In genomic region chr2:25275575-25275965, GRCh38 we compare ENCODE assay signal across 12 cellular contexts.
DNase-seq lines count a peak whose midpoint lies in the region; ATAC-seq and TF ChIP-seq lines count a peak whose summit lies in the region.
"Had no signal": no experiment of that assay in that cellular context is flagged by ENCODE, and none has a peak within 500 bp of the region (broad histone marks: within the 10 kb centered on the region; RNA-seq: fewer than 3 reads in every experiment).

No MANE protein-coding gene starts in this region.

- H3K9me3 ChIP-seq in prostate gland: no peaks in the 10 kb centered on the region
- H3K9me3 ChIP-seq: SJSA1 had no signal

- H3K4me3 Mint-ChIP-seq in stimulated activated naive CD8-positive, alpha-beta T cell treated with anti-CD3 and anti-CD28 coated beads, Interleukin-15, Interleukin-2, amounts not matched to agents 100 ng/mL and 50 ng/mL, for 24 hours: peak overlapping the region; percentile 35
- H3K4me3 Mint-ChIP-seq in nephron (no peak overlapping the region), nephron progenitor cell (no peak overlapping the region)

- no peaks in the 10 kb centered on the region for H3K4me1 ChIP-seq in prostate gland (replicated peaks)
- H3K4me1 ChIP-seq: SJSA1 had no signal

- H3K27ac Mint-ChIP-seq in stimulated activated naive CD8-positive, alpha-beta T cell treated with anti-CD3 and anti-CD28 coated beads, Interleukin-15, Interleukin-2, amounts not matched to agents 100 ng/mL and 50 ng/mL, for 24 hours: peak overlapping the region; percentile 98
- H3K27ac Mint-ChIP-seq in nephron (peak overlapping the region in 2 of 3 experiments; percentile 73 to 81), nephron progenitor cell (no peak overlapping the region)

- no peaks in the 10 kb centered on the region for H3K9me3 Mint-ChIP-seq in stimulated activated naive CD8-positive, alpha-beta T cell treated with anti-CD3 and anti-CD28 coated beads, Interleukin-15, Interleukin-2, amounts not matched to agents 100 ng/mL and 50 ng/mL, for 24 hours
- H3K9me3 Mint-ChIP-seq in nephron: no peaks in the 10 kb centered on the region
- H3K9me3 Mint-ChIP-seq in nephron progenitor cell: no peaks in the 10 kb centered on the region

- H3K36me3 Mint-ChIP-seq in stimulated activated naive CD8-positive, alpha-beta T cell treated with anti-CD3 and anti-CD28 coated beads, Interleukin-15, Interleukin-2, amounts not matched to agents 100 ng/mL and 50 ng/mL, for 24 hours (ENCODE audit: low read depth): peaks cover 51% of the 10 kb centered on the region
- peaks cover 40% of the 10 kb centered on the region for H3K36me3 Mint-ChIP-seq in nephron (ENCODE audit: low read depth)
- peaks cover 4% of the 10 kb centered on the region for H3K36me3 Mint-ChIP-seq in nephron progenitor cell (ENCODE audit: low read depth)

- H3K4me3 ChIP-seq in prostate gland: no peak overlapping the region
- H3K4me3 ChIP-seq: SJSA1 had no signal

- WGBS in prostate gland: 45% methylated on average over 6 of the region's 6 CpGs

- no peak for TF ChIP-seq POLR2A in prostate gland (IDR thresholded peaks at IDR 0.05)

- H3K27ac ChIP-seq in angular gyrus (ENCODE audit: low read depth, low read length): peak overlapping the region; percentile 54
- H3K27ac ChIP-seq in prostate gland: peak overlapping the region in 1 of 2 donors; percentile 23
- H3K27ac ChIP-seq: SJSA1 had no signal

- no peak for DNase-seq in stimulated activated naive CD8-positive, alpha-beta T cell treated with anti-CD3 and anti-CD28 coated beads, Interleukin-15, Interleukin-2, amounts not matched to agents 100 U/mL and 50 U/mL, for 24 hours
- DNase-seq in nephron progenitor cell: no peak
- no peak for DNase-seq in globus pallidus (ENCODE audit: low spot score)
- DNase-seq in prostate gland (ENCODE audit: low spot score): no peak
- DNase-seq: foreskin melanocyte, mammary epithelial cell, NCI-H510A treated with DMSO at 0.1 percent for 48 hours had no signal

- TF ChIP-seq CTCF in nephron (IDR thresholded peaks at IDR 0.05; ENCODE audit: unreplicated experiment in 3 of 3) (no peak), nephron progenitor cell (IDR thresholded peaks at IDR 0.05) (no peak), prostate gland (IDR thresholded peaks at IDR 0.05) (no peak)

- H3K36me3 ChIP-seq in prostate gland: no peaks in the 10 kb centered on the region
- H3K36me3 ChIP-seq: SJSA1 had no signal

- ATAC-seq in stimulated activated naive CD8-positive, alpha-beta T cell treated with anti-CD3 and anti-CD28 coated beads, Interleukin-15, Interleukin-2, amounts not matched to agents 100 U/mL and 50 U/mL, for 24 hours: no peak
- ATAC-seq in HG02642 (IDR thresholded peaks at IDR 0.05; ENCODE audit: poor library complexity, unreplicated experiment): no peak

- H3K4me1 Mint-ChIP-seq in stimulated activated naive CD8-positive, alpha-beta T cell treated with anti-CD3 and anti-CD28 coated beads, Interleukin-15, Interleukin-2, amounts not matched to agents 100 ng/mL and 50 ng/mL, for 24 hours (ENCODE audit: low read depth): peaks cover 81% of the 10 kb centered on the region
- peaks cover 48% of the 10 kb centered on the region for H3K4me1 Mint-ChIP-seq in nephron
- H3K4me1 Mint-ChIP-seq in nephron progenitor cell: peaks cover 66% of the 10 kb centered on the region

- no peaks in the 10 kb centered on the region for H3K27me3 ChIP-seq in prostate gland (replicated peaks; ENCODE audit: insufficient read depth)
- H3K27me3 ChIP-seq: SJSA1 had no signal

- intact Hi-C loops in prostate gland (cut with DNase I): no loop called here

- no peaks in the 10 kb centered on the region for H3K27me3 Mint-ChIP-seq in stimulated activated naive CD8-positive, alpha-beta T cell treated with anti-CD3 and anti-CD28 coated beads, Interleukin-15, Interleukin-2, amounts not matched to agents 100 ng/mL and 50 ng/mL, for 24 hours
- H3K27me3 Mint-ChIP-seq in nephron (ENCODE audit: low read depth): no peaks in the 10 kb centered on the region
- peaks cover 7% of the 10 kb centered on the region for H3K27me3 Mint-ChIP-seq in nephron progenitor cell (ENCODE audit: low read depth, poor library complexity)
